24 cellular contexts compared by ENCODE assay signal in genomic region chr5:2137444-2138050, GRCh38.
DNase-seq lines count a peak whose midpoint lies in the region; ATAC-seq, FAIRE-seq and TF ChIP-seq lines count a peak whose summit lies in the region.
"Had no signal": no experiment of that assay in that cellular context is flagged by ENCODE, and none has a peak within 500 bp of the region (broad histone marks: within the 10 kb centered on the region; RNA-seq: fewer than 3 reads in every experiment).

No MANE protein-coding gene starts in this region.

- CTCF ChIA-PET in activated naive CD4-positive, alpha-beta T cell treated with anti-CD3 and anti-CD28 coated beads for 36 hours (lab: Charles Lee): no interaction called here
- CTCF ChIA-PET in activated naive CD4-positive, alpha-beta T cell treated with anti-CD3 and anti-CD28 coated beads, Interleukin-2, amount 10 ng/mL, durations not matched to agents 7 days and 5 days (lab: Charles Lee): no interaction called here
- CTCF ChIA-PET in H1 (lab: Charles Lee; ENCODE audit: partially characterized antibody): no interaction called here

- TF ChIP-seq POLR2A in H1 (IDR thresholded peaks at IDR 0.05; ENCODE audit: control extremely low read depth in 1 of 2, low read depth in 2 of 2, low read length in 2 of 2) (no peak), stomach (IDR thresholded peaks at IDR 0.05) (no peak), GM18505 (IDR thresholded peaks at IDR 0.05; ENCODE audit: borderline replicate concordance, extremely low read depth, insufficient read depth, insufficient read length) (no peak)

- H3K4me1 Mint-ChIP-seq in activated naive CD4-positive, alpha-beta T cell treated with anti-CD3 and anti-CD28 coated beads for 36 hours (ENCODE audit: low read depth): peaks cover 4% of the 10 kb centered on the region
- H3K4me1 Mint-ChIP-seq in activated naive CD4-positive, alpha-beta T cell treated with anti-CD3 and anti-CD28 coated beads, Interleukin-2, amount 10 ng/mL, durations not matched to agents 7 days and 5 days: no peaks in the 10 kb centered on the region
- no peaks in the 10 kb centered on the region for H3K4me1 Mint-ChIP-seq in H9

- TF ChIP-seq RAD21 in H1 (IDR thresholded peaks at IDR 0.05 in 1 of 2, conservative IDR thresholded peaks at IDR 0.05 in 1 of 2; ENCODE audit: low read depth in 2 of 2, low read length in 2 of 2): no peak

- no peak overlapping the region for H3K9ac ChIP-seq in H9 (ENCODE audit: extremely low read depth, insufficient read length, low read length)
- H3K9ac ChIP-seq in H1 (replicated peaks in 1 of 4; ENCODE audit: extremely low read depth in 1 of 4, low read depth in 3 of 4, low read length in 3 of 4): no peak overlapping the region
- no peak overlapping the region for H3K9ac ChIP-seq in trophoblast cell (ENCODE audit: low read length)
- H3K9ac ChIP-seq: GM23248 had no signal

- no peaks in the 10 kb centered on the region for H3K9me3 Mint-ChIP-seq in activated naive CD4-positive, alpha-beta T cell treated with anti-CD3 and anti-CD28 coated beads for 36 hours
- no peaks in the 10 kb centered on the region for H3K9me3 Mint-ChIP-seq in activated naive CD4-positive, alpha-beta T cell treated with anti-CD3 and anti-CD28 coated beads, Interleukin-2, amount 10 ng/mL, durations not matched to agents 7 days and 5 days
- no peaks in the 10 kb centered on the region for H3K9me3 Mint-ChIP-seq in H9
- H3K9me3 Mint-ChIP-seq: CD8-positive, alpha-beta T cell had no signal

- no peaks in the 10 kb centered on the region for H3K36me3 ChIP-seq in H1 (ENCODE audit: control insufficient read depth in 2 of 4, insufficient read depth in 4 of 4, low read length in 3 of 4)
- H3K36me3 ChIP-seq in stomach: no peaks in the 10 kb centered on the region
- no peaks in the 10 kb centered on the region for H3K36me3 ChIP-seq in trophoblast cell (ENCODE audit: control insufficient read depth in 1 of 2, insufficient read depth in 2 of 2, low read length in 2 of 2)
- H3K36me3 ChIP-seq: HAP-1 had no signal

- intact Hi-C loops in activated naive CD4-positive, alpha-beta T cell treated with anti-CD3 and anti-CD28 coated beads for 36 hours (cut with micrococcal nuclease): no loop called here
- intact Hi-C loops in posterior vena cava (cut with DNase I) (no loop called here), stomach (cut with DNase I; ENCODE audit: low total_unique reads) (no loop called here)

- H3K18ac ChIP-seq in H9 (ENCODE audit: insufficient read length, low read depth, low read length) (no peak overlapping the region), H1 (ENCODE audit: extremely low read depth, low read length) (no peak overlapping the region; the same call in 1 of the 2 replicates), trophoblast cell (ENCODE audit: low read length) (no peak overlapping the region)

- H3K79me1 ChIP-seq in H9 (ENCODE audit: insufficient read depth, low read depth, low read length, poor library complexity, severe bottlenecking): no peaks in the 10 kb centered on the region
- H3K79me1 ChIP-seq in H1 (ENCODE audit: low read depth, low read length): no peaks in the 10 kb centered on the region
- no peaks in the 10 kb centered on the region for H3K79me1 ChIP-seq in trophoblast cell (ENCODE audit: low read length)

- H3K27me3 ChIP-seq in H9 (ENCODE audit: insufficient read depth, low read length) (no peaks in the 10 kb centered on the region), H1 (replicated peaks in 1 of 4; ENCODE audit: control insufficient read depth in 3 of 4, extremely low read depth in 1 of 4, insufficient read depth in 3 of 4, low read length in 3 of 4) (no peaks in the 10 kb centered on the region), stomach (peaks cover 0 to 28% (median 4%) of the 10 kb centered on the region in 3 donors), trophoblast cell (ENCODE audit: insufficient read depth, low read length) (no peaks in the 10 kb centered on the region)

- H2BK20ac ChIP-seq in H9 (ENCODE audit: low read depth, low read length, poor library complexity, severe bottlenecking) (no peak overlapping the region), H1 (ENCODE audit: low read length) (no peak overlapping the region)

- H2BK5ac ChIP-seq in H9 (ENCODE audit: insufficient read length, low read length): no peak overlapping the region
- H2BK5ac ChIP-seq in H1 (ENCODE audit: low read depth, low read length): peak overlapping the region; percentile 60; the same call in 1 of the 2 replicates
- no peak overlapping the region for H2BK5ac ChIP-seq in trophoblast cell (ENCODE audit: low read depth, low read length, poor library complexity)

- no peaks in the 10 kb centered on the region for H3K4me1 ChIP-seq in H9 (ENCODE audit: insufficient read depth, low read length)
- no peaks in the 10 kb centered on the region for H3K4me1 ChIP-seq in H1 (replicated peaks in 1 of 4; ENCODE audit: control insufficient read depth in 3 of 4, insufficient read depth in 4 of 4, low read length in 3 of 4)
- H3K4me1 ChIP-seq in stomach: no peaks in the 10 kb centered on the region
- H3K4me1 ChIP-seq in trophoblast cell (ENCODE audit: control insufficient read depth in 1 of 2, insufficient read depth in 2 of 2, low read length in 2 of 2): no peaks in the 10 kb centered on the region
- H3K4me1 ChIP-seq: A549, Caco-2, HAP-1 had no signal

- FAIRE-seq in H1 (lab: Jason Lieb, UNC): no peak
- FAIRE-seq: A549, G401.6, GM12892, GM19239 had no signal

- H3K36me3 Mint-ChIP-seq in activated naive CD4-positive, alpha-beta T cell treated with anti-CD3 and anti-CD28 coated beads for 36 hours (ENCODE audit: low read depth): no peaks in the 10 kb centered on the region
- no peaks in the 10 kb centered on the region for H3K36me3 Mint-ChIP-seq in activated naive CD4-positive, alpha-beta T cell treated with anti-CD3 and anti-CD28 coated beads, Interleukin-2, amount 10 ng/mL, durations not matched to agents 7 days and 5 days
- no peaks in the 10 kb centered on the region; a peak in 1 of 7 replicates for H3K36me3 Mint-ChIP-seq in H9 (ENCODE audit: insufficient read depth in 1 of 3, low read depth in 3 of 3)
- H3K36me3 Mint-ChIP-seq: CD4-positive, CD25-positive, alpha-beta regulatory T cell; CD8-positive, alpha-beta T cell had no signal

- no peak for TF ChIP-seq EP300 in H1 (IDR thresholded peaks at IDR 0.05; ENCODE audit: borderline replicate concordance in 1 of 2, low read depth in 2 of 2, low read length in 2 of 2)
- TF ChIP-seq EP300 in stomach (IDR thresholded peaks at IDR 0.05): no peak

- H3K4me3 ChIP-seq in H1 (ENCODE audit: extremely low read depth in 1 of 4, insufficient read depth in 2 of 4, low read depth in 3 of 4, low read length in 4 of 4): no peak overlapping the region
- no peak overlapping the region for H3K4me3 ChIP-seq in stomach
- no peak overlapping the region for H3K4me3 ChIP-seq in trophoblast cell (ENCODE audit: low read depth, low read length)
- H3K4me3 ChIP-seq: A549, GM23248, HAP-1 had no signal

- no CpG with 5 or more reads among the region's 21 CpGs for whole genome bisulfite sequencing in H9 (ENCODE audit: extremely low coverage, insufficient read length, low lambda C conversion rate)
- 92% methylated on average over 21 of the region's 21 CpGs; no CpG with 5 or more reads in 1 of the 2 experiments for WGBS in H1 (ENCODE audit: extremely low coverage in 1 of 2, insufficient coverage in 1 of 2, insufficient read length in 1 of 2, insufficient replicate concordance in 2 of 2, low coverage in 1 of 2, low lambda C conversion rate in 2 of 2, missing lambda C conversion rate in 1 of 2), 2 experiments
- 89 to 94% (median 92%) methylated on average over 15 to 21 of the region's 21 CpGs for WGBS in stomach, 5 donors
- no CpG with 5 or more reads among the region's 21 CpGs for WGBS in trophoblast cell (ENCODE audit: extremely low coverage, insufficient coverage, insufficient read length)

- H2AK5ac ChIP-seq in H9 (ENCODE audit: insufficient read length, low read length) (no peak overlapping the region), H1 (ENCODE audit: low read depth, low read length) (no peak overlapping the region), trophoblast cell (ENCODE audit: low read length) (no peak overlapping the region)

- H2AFZ ChIP-seq in H9 (ENCODE audit: low read length) (no peak overlapping the region), H1 (ENCODE audit: low read length) (no peak overlapping the region), trophoblast cell (ENCODE audit: insufficient read depth, low read length, poor library complexity) (no peak overlapping the region)
- H2AFZ ChIP-seq: GM23248 had no signal

- POLR2A ChIA-PET in H1 (lab: Charles Lee; ENCODE audit: partially characterized antibody): no interaction called here

- H3K27ac ChIP-seq in H9 (ENCODE audit: insufficient read length, low read depth, low read length) (no peak overlapping the region), H1 (ENCODE audit: low read depth, low read length) (no peak overlapping the region), stomach (no peak overlapping the region), trophoblast cell (ENCODE audit: low read depth, low read length) (no peak overlapping the region)
- H3K27ac ChIP-seq: 22Rv1, A549, GM23248 had no signal

- H2BK15ac ChIP-seq in H9 (ENCODE audit: low read depth, low read length) (no peak overlapping the region), H1 (ENCODE audit: low read length) (no peak overlapping the region)

- no peaks in the 10 kb centered on the region for H4K20me1 ChIP-seq in H9 (ENCODE audit: control insufficient read depth, insufficient read depth, insufficient read length)
- H4K20me1 ChIP-seq in H1 (replicated peaks in 1 of 2; ENCODE audit: control insufficient read depth in 1 of 2, insufficient read depth in 2 of 2, low read length in 2 of 2): no peaks in the 10 kb centered on the region

- no peak for ATAC-seq in GM18505 (IDR thresholded peaks at IDR 0.05; ENCODE audit: unreplicated experiment)
- ATAC-seq: A549; CD8-positive, alpha-beta T cell had no signal

- H4K8ac ChIP-seq in H9 (replicated peaks; ENCODE audit: insufficient read length, low read depth, low read length) (no peak overlapping the region), H1 (ENCODE audit: extremely low read depth, insufficient read depth, low read length) (no peak overlapping the region), trophoblast cell (ENCODE audit: low read depth, low read length) (no peak overlapping the region)

- H3T11ph ChIP-seq in H9 (ENCODE audit: low read length): no peak overlapping the region

- H3K79me2 ChIP-seq in H9 (ENCODE audit: insufficient read depth, low read length): no peaks in the 10 kb centered on the region
- no peaks in the 10 kb centered on the region for H3K79me2 ChIP-seq in H1 (ENCODE audit: control insufficient read depth in 1 of 2, insufficient read depth in 2 of 2, low read length in 2 of 2)
- no peaks in the 10 kb centered on the region for H3K79me2 ChIP-seq in trophoblast cell (ENCODE audit: control insufficient read depth, insufficient read depth, low read length, poor library complexity)

- H3K4me2 ChIP-seq in H9 (ENCODE audit: insufficient read depth, insufficient read length, low read length) (no peak overlapping the region), H1 (ENCODE audit: insufficient read depth in 1 of 2, low read depth in 2 of 2, low read length in 2 of 2) (no peak overlapping the region), trophoblast cell (ENCODE audit: low read length) (no peak overlapping the region)
- H3K4me2 ChIP-seq: A549 had no signal

- H3K23me2 ChIP-seq in H9 (ENCODE audit: insufficient read length, low read depth, low read length, poor library complexity, severe bottlenecking): no peaks in the 10 kb centered on the region
- H3K23me2 ChIP-seq in H1 (ENCODE audit: low read depth, low read length): no peaks in the 10 kb centered on the region

- H3K9me3 ChIP-seq in H9 (ENCODE audit: control insufficient read depth, low read depth, low read length): no peaks in the 10 kb centered on the region
- H3K9me3 ChIP-seq in H1 (ENCODE audit: insufficient read depth in 2 of 2, low read depth in 1 of 2, low read length in 1 of 2): no peaks in the 10 kb centered on the region
- no peaks in the 10 kb centered on the region for H3K9me3 ChIP-seq in stomach
- H3K9me3 ChIP-seq in trophoblast cell (ENCODE audit: insufficient read depth, low read depth, low read length): peaks cover 5% of the 10 kb centered on the region
- H3K9me3 ChIP-seq: A549, Caco-2, HAP-1 had no signal

- no peak for DNase-seq in activated naive CD4-positive, alpha-beta T cell treated with anti-CD3 and anti-CD28 coated beads for 36 hours
- DNase-seq in activated naive CD4-positive, alpha-beta T cell treated with anti-CD3 and anti-CD28 coated beads, Interleukin-2, amount 10 ng/mL, durations not matched to agents 7 days and 5 days: no peak
- DNase-seq in H9 (peak; percentile 19), H1 (ENCODE audit: low read depth in 1 of 2, low spot score in 2 of 2) (no peak), posterior vena cava (ENCODE audit: low spot score) (peak; percentile 64), stomach (no peak), trophoblast cell (no peak)
- DNase-seq: ACHN; AML-193; C1 segment of cervical spinal cord; Caco-2; CD4-positive, CD25-positive, alpha-beta regulatory T cell; CD8-positive, alpha-beta T cell; DMS153; DND-41; GM23248; HFFc6 had no signal

- peaks cover 15% of the 10 kb centered on the region for H3K27me3 Mint-ChIP-seq in activated naive CD4-positive, alpha-beta T cell treated with anti-CD3 and anti-CD28 coated beads for 36 hours (ENCODE audit: low read depth)
- H3K27me3 Mint-ChIP-seq in activated naive CD4-positive, alpha-beta T cell treated with anti-CD3 and anti-CD28 coated beads, Interleukin-2, amount 10 ng/mL, durations not matched to agents 7 days and 5 days: peaks cover 3% of the 10 kb centered on the region
- H3K27me3 Mint-ChIP-seq in H9 (ENCODE audit: low read depth): peaks cover 2% of the 10 kb centered on the region
- H3K27me3 Mint-ChIP-seq: CD4-positive, CD25-positive, alpha-beta regulatory T cell had no signal

- H4K5ac ChIP-seq in H9 (ENCODE audit: insufficient read length, low read depth, low read length) (no peak overlapping the region), H1 (ENCODE audit: insufficient read length, low read depth, low read length) (no peak overlapping the region)

- peak overlapping the region; percentile 7 for H3K27ac Mint-ChIP-seq in activated naive CD4-positive, alpha-beta T cell treated with anti-CD3 and anti-CD28 coated beads for 36 hours
- H3K27ac Mint-ChIP-seq in activated naive CD4-positive, alpha-beta T cell treated with anti-CD3 and anti-CD28 coated beads, Interleukin-2, amount 10 ng/mL, durations not matched to agents 7 days and 5 days: no peak overlapping the region
- peak overlapping the region in 2 of 3 experiments; percentile 88; a peak in 2 of 7 replicates for H3K27ac Mint-ChIP-seq in H9
- H3K27ac Mint-ChIP-seq: CD4-positive, CD25-positive, alpha-beta regulatory T cell; CD8-positive, alpha-beta T cell; HFFc6 had no signal

- H3K56ac ChIP-seq in H9 (ENCODE audit: insufficient read length, low read depth, low read length): no peak overlapping the region
- no peak overlapping the region for H3K56ac ChIP-seq in H1 (replicated peaks; ENCODE audit: insufficient read length, low read depth, low read length)

- no peak overlapping the region for H4K91ac ChIP-seq in H9 (ENCODE audit: insufficient read length, low read depth, low read length)
- no peak overlapping the region for H4K91ac ChIP-seq in H1 (replicated peaks; ENCODE audit: insufficient read length, low read length)
- no peak overlapping the region for H4K91ac ChIP-seq in trophoblast cell (ENCODE audit: low read depth, low read length)

- no peak overlapping the region for H4K12ac ChIP-seq in trophoblast cell (ENCODE audit: low read depth, low read length)

- H3K23ac ChIP-seq in H9 (ENCODE audit: insufficient read length, low read depth, low read length) (no peak overlapping the region), H1 (ENCODE audit: insufficient read length) (no peak overlapping the region), trophoblast cell (ENCODE audit: low read length) (no peak overlapping the region)

- H3K14ac ChIP-seq in H9 (ENCODE audit: insufficient read depth, low read length): no peak overlapping the region
- no peak overlapping the region for H3K14ac ChIP-seq in H1 (ENCODE audit: insufficient read length)
- H3K14ac ChIP-seq in trophoblast cell (ENCODE audit: low read length): no peak overlapping the region

- no peak for TF ChIP-seq CTCF in H9 (conservative IDR thresholded peaks at IDR 0.05)
- no peak for TF ChIP-seq CTCF in H1 (IDR thresholded peaks at IDR 0.05; ENCODE audit: control extremely low read depth in 1 of 3, insufficient read depth in 1 of 3, low read depth in 1 of 3, low read length in 3 of 3)
- no peak for TF ChIP-seq CTCF in stomach (IDR thresholded peaks at IDR 0.05)

- no peak overlapping the region for H3K4me3 Mint-ChIP-seq in activated naive CD4-positive, alpha-beta T cell treated with anti-CD3 and anti-CD28 coated beads for 36 hours
- H3K4me3 Mint-ChIP-seq in activated naive CD4-positive, alpha-beta T cell treated with anti-CD3 and anti-CD28 coated beads, Interleukin-2, amount 10 ng/mL, durations not matched to agents 7 days and 5 days: no peak overlapping the region
- H3K4me3 Mint-ChIP-seq in H9: no peak overlapping the region
- H3K4me3 Mint-ChIP-seq: CD8-positive, alpha-beta T cell; HFFc6 had no signal

- H3K4ac ChIP-seq in H9 (ENCODE audit: low read depth, low read length) (no peak overlapping the region), H1 (replicated peaks; ENCODE audit: insufficient read length, low read depth, low read length) (no peak overlapping the region), trophoblast cell (ENCODE audit: low read depth, low read length) (no peak overlapping the region)

- no peak overlapping the region for H2BK120ac ChIP-seq in H9 (ENCODE audit: low read depth, low read length, poor library complexity, severe bottlenecking)
- no peak overlapping the region for H2BK120ac ChIP-seq in H1 (replicated peaks; ENCODE audit: low read depth, low read length)
- no peak overlapping the region for H2BK120ac ChIP-seq in trophoblast cell (ENCODE audit: insufficient read depth, low read length, poor library complexity)

- no peak overlapping the region for H2BK12ac ChIP-seq in H9 (ENCODE audit: insufficient read length, low read depth, low read length)
- no peak overlapping the region for H2BK12ac ChIP-seq in H1 (ENCODE audit: low read depth, low read length)
- no peak overlapping the region for H2BK12ac ChIP-seq in trophoblast cell (ENCODE audit: low read length)

Comparison
In these comparisons a context has a peak if more than half of its experiments do, and no peak if none do; other contexts are left out.
1. DNase-seq: peak in H9 (single experiment) and posterior vena cava (single experiment); none in activated naive CD4-positive, alpha-beta T cell treated with anti-CD3 and anti-CD28 coated beads for 36 hours (single experiment), activated naive CD4-positive, alpha-beta T cell treated with anti-CD3 and anti-CD28 coated beads, Interleukin-2, amount 10 ng/mL, durations not matched to agents 7 days and 5 days (single experiment), H1 (0 of 2), stomach (single experiment) and trophoblast cell (0 of 2).